In the genomic region with DNA sequence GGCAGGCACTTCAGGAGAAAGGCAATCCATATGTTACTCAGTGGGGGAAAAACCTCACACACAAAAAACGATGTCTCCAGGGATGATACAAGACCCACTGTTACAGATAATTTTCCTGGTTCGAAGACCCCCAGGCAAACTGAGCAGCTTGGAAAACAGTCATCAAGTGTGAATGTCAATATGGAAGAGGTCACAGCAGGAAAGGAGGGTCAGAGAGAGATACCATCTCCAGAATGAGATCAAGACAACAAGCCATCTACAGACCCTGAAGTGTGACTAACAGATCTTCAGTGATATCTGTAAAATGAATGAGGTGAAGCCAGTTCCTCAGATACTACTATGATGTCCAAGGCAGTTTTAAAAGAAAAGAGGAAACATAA, we compare ENCODE assay signal across 11 cellular contexts. TPM values are rescaled to one million over a fixed set of nuclear protein-coding genes. Genes with fewer than 3 reads are reported as not detected.
DNase-seq lines count a peak whose midpoint lies in the region; ATAC-seq lines count a peak whose summit lies in the region.
"Had no signal": no experiment of that assay in that cellular context is flagged by ENCODE, and none has a peak within 500 bp of the region (broad histone marks: within the 10 kb centered on the region; RNA-seq: fewer than 3 reads in every experiment).

No MANE protein-coding gene starts in this region.

- CTCF ChIA-PET in T-cell (lab: Charles Lee): interaction anchor here (0.5 to 1.0 kb wide), 6 partner anchors 8 to 1233 kb away, joined by 3 to 10 read pairs (median 5); no protein-coding TSS in a partner anchor

- peaks cover 38% of the 10 kb centered on the region for H3K36me3 Mint-ChIP-seq in T-cell
- H3K36me3 Mint-ChIP-seq in memory B cell: peaks cover 18% of the 10 kb centered on the region

- peak; percentile 71 for DNase-seq in ELF-1 (ENCODE audit: low read depth, low spot score)
- DNase-seq in T-cell: no peak
- no peak for DNase-seq in memory B cell (ENCODE audit: low spot score in 2 of 2)
- no peak for DNase-seq in NCI-H2107 (lab: John Stamatoyannopoulos, UW)
- no peak for DNase-seq in AML-193 (lab: John Stamatoyannopoulos, UW)
- no peak for DNase-seq in DMS 273 treated with DMSO at 0.1 percent for 48 hours (lab: John Stamatoyannopoulos, UW)
- no peak for DNase-seq in COLO829 (ENCODE audit: low spot score)
- DNase-seq: activated effector memory CD4-positive, alpha-beta T cell treated with Interleukin-2 at 50 U/mL for 16 hours; esophagus squamous epithelium; GF-D8 had no signal

- ATAC-seq in GM21717 (IDR thresholded peaks at IDR 0.05; ENCODE audit: unreplicated experiment) (peak; percentile 32), T-cell (replicated peaks in 1 of 4) (peak in 1 of 4 experiments; percentile 26), memory B cell (ENCODE audit: low read depth) (peak; percentile 31)

- H3K27ac Mint-ChIP-seq in T-cell: peak overlapping the region; percentile 86 to 92
- peak overlapping the region; percentile 88 for H3K27ac Mint-ChIP-seq in memory B cell

- H3K4me1 Mint-ChIP-seq in T-cell (peaks cover 15 to 18% (median 18%) of the 10 kb centered on the region in 3 donors), memory B cell (peaks cover 9% of the 10 kb centered on the region)

- POLR2A ChIA-PET in T-cell (lab: Charles Lee): interaction anchor here (0.6 kb wide), 2 partner anchors 281 kb away, joined by 6 to 9 read pairs; no protein-coding TSS in a partner anchor

- peak overlapping the region in 1 of 3 donors; percentile 51 for H3K4me3 Mint-ChIP-seq in T-cell
- H3K4me3 Mint-ChIP-seq in memory B cell: no peak overlapping the region

- H3K9me3 Mint-ChIP-seq in T-cell (no peaks in the 10 kb centered on the region), memory B cell (no peaks in the 10 kb centered on the region)

- no peaks in the 10 kb centered on the region for H3K27me3 Mint-ChIP-seq in T-cell
- no peaks in the 10 kb centered on the region for H3K27me3 Mint-ChIP-seq in memory B cell

RNA-seq across cellular contexts. Expression of a gene that starts 28.6 kb away (rescaled TPM):
- total RNA-seq in T-cell: 10 to 100 TPM; 22.9 to 29.4 (median 25.5) TPM
